In genomic region chr16:67157892-67158635, GRCh38 we compare ENCODE assay signal across 2 cellular contexts.
TF ChIP-seq lines count a peak whose summit lies in the region.

No MANE protein-coding gene starts in this region.

TF ChIP-seq in SK-N-SH, 30 proteins besides CTCF, POLR2A, EP300 and RAD21 (continued from another document):
- no peak for TF ChIP-seq MAX (IDR thresholded peaks at IDR 0.05; ENCODE audit: low read depth)
- TF ChIP-seq FOXJ3 (CRISPR knock-in tag; IDR thresholded peaks at IDR 0.05): no peak
- TF ChIP-seq NFIC (IDR thresholded peaks at IDR 0.05; ENCODE audit: borderline replicate concordance): no peak
- TF ChIP-seq RFX5 (IDR thresholded peaks at IDR 0.05; ENCODE audit: low read length): no peak
- no peak for TF ChIP-seq ELF1 (IDR thresholded peaks at IDR 0.05)
- no peak for TF ChIP-seq GATA2 (CRISPR knock-in tag; IDR thresholded peaks at IDR 0.05)
- no peak for TF ChIP-seq YY1 (IDR thresholded peaks at IDR 0.05; ENCODE audit: low read depth)

TF ChIP-seq in SK-N-SH treated with all-trans-retinoic acid at 6 μM for 48 hours, 23 proteins besides CTCF, POLR2A, EP300 and RAD21 (continued from another document):
- no peak for TF ChIP-seq TSHZ2 (CRISPR knock-in tag; IDR thresholded peaks at IDR 0.05)
